Comparison of ENCODE assay signal across 16 cellular contexts in the genomic region with DNA sequence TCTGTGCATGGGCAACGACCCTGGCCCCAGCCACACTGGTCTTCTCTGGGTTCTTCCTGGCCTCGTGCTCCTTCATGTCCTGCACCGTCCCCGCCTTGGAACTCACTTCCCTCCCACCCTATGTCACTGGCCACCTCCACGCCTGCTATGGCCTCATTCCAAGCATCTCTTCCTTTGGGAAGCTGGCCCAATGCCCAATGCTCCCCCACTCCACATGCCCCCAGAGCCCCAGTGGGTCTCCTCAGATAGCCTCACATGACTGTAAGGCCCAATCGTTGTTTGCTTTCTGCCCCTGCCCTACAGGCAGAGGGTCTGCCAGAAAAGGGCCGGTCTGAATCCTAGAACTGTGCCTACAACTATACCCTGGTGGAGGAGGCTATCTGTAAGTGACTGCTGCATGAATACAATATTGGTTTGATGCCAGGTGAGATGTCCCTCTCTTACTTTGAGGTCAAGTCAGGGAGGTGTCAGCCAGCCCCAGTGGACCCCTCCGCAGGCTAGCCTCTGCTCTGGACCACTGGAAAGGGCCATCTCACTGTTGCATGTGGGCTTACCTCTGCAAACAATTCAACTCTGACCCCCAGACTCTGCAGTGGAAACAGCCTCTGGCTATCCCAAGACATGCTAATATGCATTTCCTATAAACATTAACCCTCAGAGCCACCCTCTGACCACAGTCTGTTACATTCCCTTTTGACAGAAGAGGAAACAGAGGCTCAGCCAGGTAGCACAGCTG. TPM values are rescaled to one million over a fixed set of nuclear protein-coding genes. Genes with fewer than 3 reads are reported as not detected.
DNase-seq lines count a peak whose midpoint lies in the region; ATAC-seq and TF ChIP-seq lines count a peak whose summit lies in the region.
"Had no signal": no experiment of that assay in that cellular context is flagged by ENCODE, and none has a peak within 500 bp of the region (broad histone marks: within the 10 kb centered on the region; RNA-seq: fewer than 3 reads in every experiment).

No MANE protein-coding gene starts in this region.

- no peak for TF ChIP-seq CTCF in mesothelial cell of epicardium (IDR thresholded peaks at IDR 0.05; ENCODE audit: unreplicated experiment)
- no peak for TF ChIP-seq CTCF in tibial artery (IDR thresholded peaks at IDR 0.05)

- H3K4me1 Mint-ChIP-seq in activated T-cell treated with anti-CD3 and anti-CD28 coated beads, Interleukin-2, amount 50 U/mL, for 4 hours (ENCODE audit: low read depth): peaks cover 12% of the 10 kb centered on the region
- peaks cover 23% of the 10 kb centered on the region for H3K4me1 Mint-ChIP-seq in activated T-cell treated with anti-CD3 and anti-CD28 coated beads, Interleukin-2, amount 50 U/mL, for 72 hours (ENCODE audit: low read depth)
- peaks cover 5% of the 10 kb centered on the region for H3K4me1 Mint-ChIP-seq in activated T-helper 17 cell treated with anti-CD3 and anti-CD28 coated beads, Interleukin-2, amount 50 U/mL, for 72 hours
- H3K4me1 Mint-ChIP-seq in mesothelial cell of epicardium: peaks cover 26% of the 10 kb centered on the region

- no peak overlapping the region for H3K27ac ChIP-seq in tibial artery
- H3K27ac ChIP-seq: HL-60 had no signal

- no peaks in the 10 kb centered on the region for H3K27me3 ChIP-seq in tibial artery

- H3K27me3 Mint-ChIP-seq in activated T-cell treated with anti-CD3 and anti-CD28 coated beads, Interleukin-2, amount 50 U/mL, for 4 hours (ENCODE audit: low read depth): peaks cover 3% of the 10 kb centered on the region
- H3K27me3 Mint-ChIP-seq in activated T-cell treated with anti-CD3 and anti-CD28 coated beads, Interleukin-2, amount 50 U/mL, for 72 hours (ENCODE audit: low read depth): peaks cover 21% of the 10 kb centered on the region
- no peaks in the 10 kb centered on the region for H3K27me3 Mint-ChIP-seq in activated T-helper 17 cell treated with anti-CD3 and anti-CD28 coated beads, Interleukin-2, amount 50 U/mL, for 72 hours
- H3K27me3 Mint-ChIP-seq in mesothelial cell of epicardium (ENCODE audit: low read depth): peaks cover 54% of the 10 kb centered on the region

- DNase-seq in activated T-cell treated with anti-CD3 and anti-CD28 coated beads, Interleukin-2, amount 50 U/mL, for 4 hours: peak; percentile 3
- no peak for DNase-seq in activated T-cell treated with anti-CD3 and anti-CD28 coated beads, Interleukin-2, amount 50 U/mL, for 72 hours
- DNase-seq in mesothelial cell of epicardium (ENCODE audit: low spot score in 2 of 2, unreplicated experiment in 2 of 2) (peak; percentile 6 to 37), tibial artery (peak; percentile 17 to 59), NCI-H1694 (lab: John Stamatoyannopoulos, UW) (no peak), SIG-M5 treated with dmso at 0.1 percent for 504 hours (lab: John Stamatoyannopoulos, UW; ENCODE audit: unreplicated experiment) (no peak)
- DNase-seq: activated CD4-positive, alpha-beta T cell treated with anti-CD3 and anti-CD28 coated beads, Interleukin-2, amount 10 ng/mL, durations not matched to agents 24 days and 14 days; activated naive CD4-positive, alpha-beta T cell treated with anti-CD3 and anti-CD28 coated beads for 36 hours; central memory CD4-positive, alpha-beta T cell; kidney glomerular epithelial cell; NCI-H1694 treated with DMSO at 0.1 percent for 48 hours; NCI-H524 had no signal

- H3K4me3 ChIP-seq in tibial artery: no peak overlapping the region
- H3K4me3 ChIP-seq: heart right ventricle had no signal

- no peaks in the 10 kb centered on the region for H3K36me3 ChIP-seq in tibial artery
- H3K36me3 ChIP-seq: heart right ventricle had no signal

- no peak for ATAC-seq in activated T-cell treated with anti-CD3 and anti-CD28 coated beads, Interleukin-2, amount 50 U/mL, for 4 hours
- ATAC-seq in activated T-cell treated with anti-CD3 and anti-CD28 coated beads, Interleukin-2, amount 50 U/mL, for 72 hours (replicated peaks in 1 of 2): no peak
- ATAC-seq in activated T-helper 17 cell treated with anti-CD3 and anti-CD28 coated beads, Interleukin-2, amount 50 U/mL, for 72 hours (replicated peaks): no peak
- no peak for ATAC-seq in GM18858 (IDR thresholded peaks at IDR 0.05; ENCODE audit: unreplicated experiment)
- ATAC-seq: heart right ventricle had no signal

- H3K27ac Mint-ChIP-seq in activated T-cell treated with anti-CD3 and anti-CD28 coated beads, Interleukin-2, amount 50 U/mL, for 72 hours: no peak overlapping the region
- H3K27ac Mint-ChIP-seq in activated T-helper 17 cell treated with anti-CD3 and anti-CD28 coated beads, Interleukin-2, amount 50 U/mL, for 72 hours: peak overlapping the region; percentile 49
- H3K27ac Mint-ChIP-seq in mesothelial cell of epicardium: no peak overlapping the region
- H3K27ac Mint-ChIP-seq: activated CD4-positive, alpha-beta T cell treated with anti-CD3 and anti-CD28 coated beads, Interleukin-2, amount 10 ng/mL, durations not matched to agents 24 days and 14 days; activated naive CD4-positive, alpha-beta T cell treated with anti-CD3 and anti-CD28 coated beads for 36 hours had no signal

- H3K4me1 ChIP-seq in tibial artery: peaks cover 0 to 19% (median 17%) of the 10 kb centered on the region in 4 donors

- H3K4me3 Mint-ChIP-seq in activated T-cell treated with anti-CD3 and anti-CD28 coated beads, Interleukin-2, amount 50 U/mL, for 4 hours: no peak overlapping the region
- no peak overlapping the region for H3K4me3 Mint-ChIP-seq in activated T-cell treated with anti-CD3 and anti-CD28 coated beads, Interleukin-2, amount 50 U/mL, for 72 hours
- H3K4me3 Mint-ChIP-seq in activated T-helper 17 cell treated with anti-CD3 and anti-CD28 coated beads, Interleukin-2, amount 50 U/mL, for 72 hours: no peak overlapping the region
- no peak overlapping the region for H3K4me3 Mint-ChIP-seq in mesothelial cell of epicardium

- no peaks in the 10 kb centered on the region for H3K9me3 ChIP-seq in tibial artery
- H3K9me3 ChIP-seq: heart right ventricle had no signal

- intact Hi-C loops in tibial artery (cut with DNase I; ENCODE audit: low total_unique reads): loop anchor here (5.0 kb wide), 1 partner anchor 79 kb away; a partner anchor contains a TSS

- no peaks in the 10 kb centered on the region for H3K9me3 Mint-ChIP-seq in activated T-cell treated with anti-CD3 and anti-CD28 coated beads, Interleukin-2, amount 50 U/mL, for 4 hours
- no peaks in the 10 kb centered on the region for H3K9me3 Mint-ChIP-seq in activated T-cell treated with anti-CD3 and anti-CD28 coated beads, Interleukin-2, amount 50 U/mL, for 72 hours
- no peaks in the 10 kb centered on the region for H3K9me3 Mint-ChIP-seq in activated T-helper 17 cell treated with anti-CD3 and anti-CD28 coated beads, Interleukin-2, amount 50 U/mL, for 72 hours
- H3K9me3 Mint-ChIP-seq in mesothelial cell of epicardium: no peaks in the 10 kb centered on the region
- H3K9me3 Mint-ChIP-seq: activated CD4-positive, alpha-beta T cell treated with anti-CD3 and anti-CD28 coated beads, Interleukin-2, amount 10 ng/mL, durations not matched to agents 24 days and 14 days; activated naive CD4-positive, alpha-beta T cell treated with anti-CD3 and anti-CD28 coated beads for 36 hours had no signal

- no peaks in the 10 kb centered on the region for H3K36me3 Mint-ChIP-seq in activated T-cell treated with anti-CD3 and anti-CD28 coated beads, Interleukin-2, amount 50 U/mL, for 4 hours (ENCODE audit: insufficient read depth)
- no peaks in the 10 kb centered on the region for H3K36me3 Mint-ChIP-seq in activated T-cell treated with anti-CD3 and anti-CD28 coated beads, Interleukin-2, amount 50 U/mL, for 72 hours (ENCODE audit: insufficient read depth in 2 of 2)
- H3K36me3 Mint-ChIP-seq in activated T-helper 17 cell treated with anti-CD3 and anti-CD28 coated beads, Interleukin-2, amount 50 U/mL, for 72 hours (ENCODE audit: low read depth): no peaks in the 10 kb centered on the region
- no peaks in the 10 kb centered on the region for H3K36me3 Mint-ChIP-seq in mesothelial cell of epicardium

RNA-seq across cellular contexts. Expression of a gene that starts 2.1 kb away (rescaled TPM):
- 1 to 10 TPM in 1 of 3 donors, under 1 TPM in 2; 0.61 to 1.3 (median 0.99) TPM for total RNA-seq in activated T-cell treated with anti-CD3 and anti-CD28 coated beads, Interleukin-2, amount 50 U/mL, for 4 hours
- under 1 TPM; 0.56 to 0.89 TPM for total RNA-seq in activated T-cell treated with anti-CD3 and anti-CD28 coated beads, Interleukin-2, amount 50 U/mL, for 72 hours
- total RNA-seq in activated T-helper 17 cell treated with anti-CD3 and anti-CD28 coated beads, Interleukin-2, amount 50 U/mL, for 72 hours: 1 to 10 TPM in 1 of 2 donors, under 1 TPM in 1; 0.37 to 2.0 TPM
- 5.8 to 6.5 TPM (median 6.0 TPM) in 3 replicates for total RNA-seq in mesothelial cell of epicardium

Comparison
In these comparisons a context has a peak if more than half of its experiments do, and no peak if none do; other contexts are left out.
1. DNase-seq: peak in activated T-cell treated with anti-CD3 and anti-CD28 coated beads, Interleukin-2, amount 50 U/mL, for 4 hours (single experiment), mesothelial cell of epicardium (2 of 2) and tibial artery (2 of 2); none in activated T-cell treated with anti-CD3 and anti-CD28 coated beads, Interleukin-2, amount 50 U/mL, for 72 hours (0 of 2), NCI-H1694 (single experiment) and SIG-M5 treated with dmso at 0.1 percent for 504 hours (single experiment).